8 cellular contexts compared by ENCODE assay signal in the genomic region with DNA sequence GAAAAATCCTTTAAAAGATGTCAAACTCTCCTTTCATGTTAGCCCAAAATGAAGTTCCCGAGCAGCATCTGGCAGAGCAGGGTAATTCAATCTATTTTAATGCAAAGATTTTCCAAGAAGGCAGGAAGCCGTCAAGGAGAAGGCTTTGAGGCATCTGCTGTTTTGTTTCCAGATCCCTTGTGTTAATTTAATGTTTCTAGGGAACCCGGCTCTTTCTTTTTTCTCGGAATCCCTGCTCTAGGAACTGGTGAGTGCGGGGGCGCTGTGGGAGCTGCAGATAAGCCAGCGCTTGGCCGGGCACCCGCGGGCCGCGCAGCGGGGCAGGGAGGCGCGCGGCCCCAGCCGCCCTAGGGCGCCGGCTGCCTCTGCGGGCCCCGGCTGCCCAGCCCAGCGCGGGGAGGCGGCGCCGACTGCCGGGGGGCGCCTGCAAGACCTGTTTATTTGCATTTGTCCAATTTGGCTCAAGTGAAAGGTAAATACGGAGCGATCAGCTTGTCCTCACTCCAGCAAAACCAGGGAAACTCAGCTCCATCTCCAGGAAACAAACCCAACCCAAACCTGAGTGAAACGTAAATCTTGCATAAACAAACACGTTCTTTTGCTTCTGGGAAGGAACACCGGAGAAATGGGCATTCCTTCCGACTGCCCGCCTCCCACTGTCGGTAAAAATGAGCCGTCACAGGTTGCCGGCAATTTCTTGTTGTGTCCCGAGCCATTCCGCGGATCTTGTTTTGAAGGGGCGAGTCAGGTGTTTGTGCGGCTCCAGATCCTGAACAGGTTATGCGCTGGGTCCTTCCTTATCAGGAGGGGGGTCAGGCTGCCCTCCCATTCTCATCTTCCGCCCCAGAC.
DNase-seq lines count a peak whose midpoint lies in the region; ATAC-seq, FAIRE-seq and TF ChIP-seq lines count a peak whose summit lies in the region.

No MANE protein-coding gene starts in this region.

- intact Hi-C loops in activated B cell treated with CpG ODN at 0.5 μM for 24 hours (cut with micrococcal nuclease), result loop anchor here (1.0 kb wide), 4 partner anchors 65 to 359 kb away; a partner anchor contains a TSS

- peak; percentile 52; the same call in 1 of the 2 replicates for TF ChIP-seq POLR2A in GM12891 (IDR thresholded peaks at IDR 0.05; ENCODE audit: low read depth, low read length)

- FAIRE-seq in GM12891 (lab: Jason Lieb, UNC) (no peak), islet of Langerhans (lab: Jason Lieb, UNC) (peak; percentile 73)

- peak; percentile 61 for DNase-seq in GM12891 (ENCODE audit: insufficient read length, low spot score)
- DNase-seq in NCI-H1930 (lab: John Stamatoyannopoulos, UW), result peak; percentile 34 to 51
- DNase-seq in activated B cell treated with CpG ODN at 0.5 μM for 24 hours, result peak; percentile 56
- peak; percentile 17 to 21 for DNase-seq in central memory CD8-positive, alpha-beta T cell (ENCODE audit: low spot score in 2 of 2)
- DNase-seq in smooth muscle cell of the brain vasculature (ENCODE audit: low read depth, low spot score), result peak; percentile 43
- DNase-seq in NCI-H2196 (lab: John Stamatoyannopoulos, UW; ENCODE audit: unreplicated experiment), result no peak

- peaks cover 41% of the 10 kb centered on the region for H3K4me1 Mint-ChIP-seq in activated B cell treated with CpG ODN at 0.5 μM for 24 hours
- H3K4me1 Mint-ChIP-seq in central memory CD8-positive, alpha-beta T cell, result peaks cover 34% of the 10 kb centered on the region

- no peaks in the 10 kb centered on the region for H3K36me3 Mint-ChIP-seq in activated B cell treated with CpG ODN at 0.5 μM for 24 hours (ENCODE audit: low read depth)
- no peaks in the 10 kb centered on the region for H3K36me3 Mint-ChIP-seq in central memory CD8-positive, alpha-beta T cell (ENCODE audit: insufficient read depth)

- CTCF ChIA-PET in activated B cell treated with CpG ODN at 0.5 μM for 24 hours (lab: Charles Lee), result interaction anchor here (0.9 to 3.9 kb wide), 6 partner anchors 168 to 359 kb away, joined by 3 to 17 read pairs (median 5); no protein-coding TSS in a partner anchor

- peak; percentile 90 for ATAC-seq in HG02852 (IDR thresholded peaks at IDR 0.05; ENCODE audit: unreplicated experiment)
- peak; percentile 93 for ATAC-seq in activated B cell treated with CpG ODN at 0.5 μM for 24 hours (ENCODE audit: low read depth)
- ATAC-seq in central memory CD8-positive, alpha-beta T cell (replicated peaks; ENCODE audit: extremely low read depth, poor library complexity, severe bottlenecking), result peak; percentile 87

- no peaks in the 10 kb centered on the region for H3K9me3 Mint-ChIP-seq in activated B cell treated with CpG ODN at 0.5 μM for 24 hours
- no peaks in the 10 kb centered on the region for H3K9me3 Mint-ChIP-seq in central memory CD8-positive, alpha-beta T cell

- peak overlapping the region; percentile 84 for H3K27ac Mint-ChIP-seq in activated B cell treated with CpG ODN at 0.5 μM for 24 hours
- H3K27ac Mint-ChIP-seq in central memory CD8-positive, alpha-beta T cell (ENCODE audit: low read depth), result peak overlapping the region; percentile 88

- H3K4me3 Mint-ChIP-seq in activated B cell treated with CpG ODN at 0.5 μM for 24 hours, result peak overlapping the region; percentile 87
- H3K4me3 Mint-ChIP-seq in central memory CD8-positive, alpha-beta T cell, result peak overlapping the region; percentile 84

- POLR2A ChIA-PET in activated B cell treated with CpG ODN at 0.5 μM for 24 hours (lab: Charles Lee), result interaction anchor here (0.6 to 1.2 kb wide), 4 partner anchors 65 to 737 kb away, joined by 3 to 5 read pairs (median 4); a partner anchor contains a TSS

- no peak for TF ChIP-seq CTCF in activated B cell treated with CpG ODN at 0.5 μM for 24 hours (IDR thresholded peaks at IDR 0.05)

- H3K27me3 Mint-ChIP-seq in activated B cell treated with CpG ODN at 0.5 μM for 24 hours, result no peaks in the 10 kb centered on the region
- peaks cover 11% of the 10 kb centered on the region for H3K27me3 Mint-ChIP-seq in central memory CD8-positive, alpha-beta T cell

TF ChIP-seq in GM12891, 5 proteins besides CTCF, POLR2A, EP300 and RAD21:
- TF ChIP-seq POU2F2 (IDR thresholded peaks at IDR 0.05; ENCODE audit: low read depth, low read length) (peak; percentile 61; the same call in 1 of the 2 replicates), SPI1 (IDR thresholded peaks at IDR 0.05; ENCODE audit: low read depth, low read length) (no peak)
